6 cellular contexts compared by ENCODE assay signal in the genomic region with DNA sequence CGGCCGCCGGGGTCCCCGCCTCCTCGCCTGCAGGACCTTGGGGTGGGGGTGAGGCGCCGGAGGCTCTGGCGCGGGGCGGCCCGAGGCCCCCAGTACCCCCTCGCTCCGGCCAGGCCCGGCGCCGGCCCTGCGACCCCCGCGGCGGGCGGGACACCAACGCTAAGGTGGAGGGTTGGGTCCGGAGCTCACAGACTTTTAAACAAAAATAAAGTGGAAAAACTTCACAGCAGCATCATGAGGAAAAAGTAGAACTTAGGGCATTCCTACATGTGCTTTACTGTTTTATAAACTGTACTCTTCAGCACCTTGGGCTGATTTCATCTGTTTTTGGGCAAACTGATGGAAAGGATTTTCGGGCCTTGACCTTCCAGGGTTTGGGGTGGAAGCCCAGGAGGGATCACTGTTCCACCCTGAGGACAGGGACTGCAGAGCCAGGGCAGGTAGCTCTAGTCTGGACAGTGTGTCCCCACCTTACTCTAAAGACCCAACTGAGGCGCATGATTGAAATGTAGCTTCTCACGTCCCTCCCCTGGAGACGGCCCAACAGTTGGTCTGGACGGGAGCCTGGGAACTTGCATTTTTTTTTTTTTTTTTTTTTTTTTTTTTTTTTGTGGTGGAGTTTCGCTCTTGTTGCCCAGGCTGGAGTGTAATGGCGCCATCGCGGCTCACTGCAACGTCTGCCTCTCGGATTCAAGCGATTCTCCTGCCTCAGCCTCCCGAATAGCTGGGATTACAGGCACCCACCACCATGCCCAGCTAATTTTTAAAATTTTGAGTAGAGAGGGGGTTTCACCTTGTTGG. TPM values are rescaled to one million over a fixed set of nuclear protein-coding genes. Genes with fewer than 3 reads are reported as not detected.
DNase-seq lines count a peak whose midpoint lies in the region; ATAC-seq lines count a peak whose summit lies in the region.

No MANE protein-coding gene starts in this region.

- no peaks in the 10 kb centered on the region for H3K9me3 ChIP-seq in skeletal muscle tissue (ENCODE audit: control insufficient read depth in 3 of 3, low read length in 3 of 3)

- peak; percentile 20 for DNase-seq in NCI-H345 (lab: John Stamatoyannopoulos, UW)
- no peak for DNase-seq in epithelial cell of prostate (ENCODE audit: low read depth, low spot score)
- DNase-seq in D341Med (ENCODE audit: low spot score): no peak

- H3K27me3 ChIP-seq in skeletal muscle tissue (ENCODE audit: control insufficient read depth in 3 of 3, insufficient read depth in 3 of 3, low read length in 3 of 3): no peaks in the 10 kb centered on the region

- peak overlapping the region; percentile 80 to 95 (median 83) for H3K4me3 ChIP-seq in skeletal muscle tissue (ENCODE audit: low read length in 3 of 3)

- ATAC-seq in GM21619 (IDR thresholded peaks at IDR 0.05; ENCODE audit: unreplicated experiment) (peak; percentile 7), GM19351 (IDR thresholded peaks at IDR 0.05; ENCODE audit: unreplicated experiment) (no peak)

- peak overlapping the region; percentile 80 to 86 (median 84) for H3K9ac ChIP-seq in skeletal muscle tissue (ENCODE audit: low read depth in 1 of 3, low read length in 3 of 3)

- H3K36me3 ChIP-seq in skeletal muscle tissue (ENCODE audit: control insufficient read depth in 3 of 3, insufficient read depth in 3 of 3, low read length in 3 of 3): peaks cover 0 to 5% (median 5%) of the 10 kb centered on the region in 3 donors

- peak overlapping the region; percentile 30 for H3K27ac ChIP-seq in epithelial cell of prostate
- H3K27ac ChIP-seq in skeletal muscle tissue (ENCODE audit: low read depth, low read length): peak overlapping the region; percentile 71

- peaks cover 7 to 40% (median 30%) of the 10 kb centered on the region in 3 donors for H3K4me1 ChIP-seq in skeletal muscle tissue (ENCODE audit: control insufficient read depth in 3 of 3, insufficient read depth in 3 of 3, low read length in 3 of 3)

RNA-seq across cellular contexts. Expression of a gene that starts 0.7 kb away (rescaled TPM):
- total RNA-seq in skeletal muscle tissue: 41.2 TPM

RNA-seq across cellular contexts. Expression of a gene that starts 25.3 kb away (rescaled TPM):
- 59.5 TPM for total RNA-seq in skeletal muscle tissue

RNA-seq across cellular contexts. Expression of a gene that starts 37.5 kb away (rescaled TPM):
- total RNA-seq in skeletal muscle tissue: 1.0 TPM

RNA-seq across cellular contexts. Expression of a gene that starts 50.4 kb away (rescaled TPM):
- total RNA-seq in skeletal muscle tissue: 28.2 TPM
